In the genomic region with DNA sequence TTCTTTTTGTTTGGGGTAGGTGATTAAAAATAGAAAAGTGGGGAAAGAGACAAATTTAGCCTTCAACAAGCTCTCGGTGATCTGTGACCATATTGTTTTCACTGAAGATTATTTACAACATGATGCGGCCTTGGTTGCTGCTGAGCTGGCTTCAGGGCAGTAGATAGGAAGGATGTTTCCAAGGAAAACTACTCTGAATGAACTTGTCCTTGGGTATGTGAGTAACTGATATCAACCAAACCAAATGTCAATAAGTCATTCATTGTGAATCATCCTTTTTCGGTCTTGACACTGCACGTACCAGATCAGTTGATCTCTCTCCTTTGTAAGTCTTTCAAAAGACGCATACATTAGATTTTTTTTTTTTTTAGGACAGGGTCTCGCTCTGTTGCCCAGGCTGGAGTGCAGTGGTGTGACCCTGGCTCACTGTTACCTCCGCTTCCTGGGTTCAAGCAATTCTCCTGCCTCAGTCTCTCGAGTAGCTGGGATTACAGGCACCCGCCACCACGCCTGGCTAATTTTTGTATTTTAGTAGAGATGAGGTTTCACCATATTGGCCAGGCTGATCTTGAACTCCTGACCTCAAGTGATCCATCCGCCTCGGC, we compare ENCODE assay signal across 8 cellular contexts. TPM values are rescaled to one million over a fixed set of nuclear protein-coding genes. Genes with fewer than 3 reads are reported as not detected.
DNase-seq lines count a peak whose midpoint lies in the region; ATAC-seq and TF ChIP-seq lines count a peak whose summit lies in the region.
"Not testable (repeated sequence)": the region's sequence is repeated elsewhere in the genome, so short reads cannot be mapped to it uniquely, and the experiment has no call there.

No MANE protein-coding gene starts in this region.

- intact Hi-C loops in PC-3 (cut with micrococcal nuclease); activated T-helper 2 cell treated with anti-CD3 and anti-CD28 coated beads, Interferon-gamma antibody, Interleukin-2, Interleukin-4, amounts not matched to agents 10 μg/mL and 5 μg/mL and 100 μg/mL, durations not matched to agents 14 hours and 24 hours and 36 hours (cut with micrococcal nuclease); adrenal gland (cut with DNase I): not testable (repeated sequence)

- not testable (repeated sequence) for H3K36me3 ChIP-seq in GM23338 (ENCODE audit: insufficient read depth); PC-3 (ENCODE audit: low read depth, low read length); adrenal gland (replicated peaks in 1 of 2)

- not testable (repeated sequence) for H2AFZ ChIP-seq in GM23338; PC-3 (ENCODE audit: low read length)

- TF ChIP-seq CTCF in GM23338 (conservative IDR thresholded peaks at IDR 0.05; ENCODE audit: low read depth in 2 of 2); PC-3 (conservative IDR thresholded peaks at IDR 0.05; ENCODE audit: low read depth, low read length); WTC11 (IDR thresholded peaks at IDR 0.05); adrenal gland (IDR thresholded peaks at IDR 0.05); epithelial cell of esophagus (IDR thresholded peaks at IDR 0.05; ENCODE audit: insufficient read depth, low read depth, low read length, missing control alignments); osteocyte (IDR thresholded peaks at IDR 0.05): not testable (repeated sequence)

- CTCF ChIA-PET in PC-3 (lab: Charles Lee) (interaction anchor here (0.6 kb wide), 1 partner anchor 122 kb away, joined by 3 read pairs; no protein-coding TSS in a partner anchor), WTC11 (lab: Charles Lee) (interaction anchor here (1.0 to 1.4 kb wide), 2 partner anchors 51 to 206 kb away, joined by 3 read pairs; no protein-coding TSS in a partner anchor)

- DNase-seq in GM23338 (ENCODE audit: low spot score); WTC11 (ENCODE audit: low spot score); activated T-cell treated with anti-CD3 and anti-CD28 coated beads, Interleukin-2, amount 50 U/mL, for 24 hours; activated T-helper 2 cell treated with anti-CD3 and anti-CD28 coated beads, Interferon-gamma antibody, Interleukin-2, Interleukin-4, amounts not matched to agents 10 μg/mL and 5 μg/mL and 100 μg/mL, durations not matched to agents 14 hours and 24 hours and 36 hours (ENCODE audit: low spot score); osteocyte (ENCODE audit: extremely low spot score, unreplicated experiment): not testable (repeated sequence)
- DNase-seq in PC-3 (peak; percentile 26), adrenal gland (peak in 5 of 7 donors; percentile 57 to 69 (median 68)), epithelial cell of esophagus (ENCODE audit: low read depth) (peak; percentile 40)

- POLR2A ChIA-PET in PC-3 (lab: Charles Lee; ENCODE audit: unreplicated experiment); WTC11 (lab: Charles Lee): not testable (repeated sequence)

- not testable (repeated sequence) for ATAC-seq in GM23338, PC-3, WTC11

- H3K9me2 ChIP-seq in GM23338 (ENCODE audit: insufficient read depth); PC-3 (replicated peaks; ENCODE audit: low read length): not testable (repeated sequence)

- TF ChIP-seq POLR2A in adrenal gland (IDR thresholded peaks at IDR 0.05), result not testable (repeated sequence)

- not testable (repeated sequence) for H3K27me3 Mint-ChIP-seq in GM23338 (ENCODE audit: insufficient read depth, low read depth, poor library complexity); WTC11 (ENCODE audit: low read depth); activated T-cell treated with anti-CD3 and anti-CD28 coated beads, Interleukin-2, amount 50 U/mL, for 24 hours; activated T-helper 2 cell treated with anti-CD3 and anti-CD28 coated beads, Interferon-gamma antibody, Interleukin-2, Interleukin-4, amounts not matched to agents 10 μg/mL and 5 μg/mL and 100 μg/mL, durations not matched to agents 14 hours and 24 hours and 36 hours (ENCODE audit: low read depth); osteocyte (ENCODE audit: unreplicated experiment)

- not testable (repeated sequence) for H3K27me3 ChIP-seq in GM23338 (ENCODE audit: insufficient read depth); PC-3 (ENCODE audit: low read length); adrenal gland

- not testable (repeated sequence) for H3K36me3 Mint-ChIP-seq in GM23338 (ENCODE audit: low read depth); WTC11; osteocyte (ENCODE audit: unreplicated experiment)
- H3K36me3 Mint-ChIP-seq in activated T-cell treated with anti-CD3 and anti-CD28 coated beads, Interleukin-2, amount 50 U/mL, for 24 hours (ENCODE audit: low read depth), result peaks cover 36% of the 10 kb centered on the region
- peaks cover 50% of the 10 kb centered on the region for H3K36me3 Mint-ChIP-seq in activated T-helper 2 cell treated with anti-CD3 and anti-CD28 coated beads, Interferon-gamma antibody, Interleukin-2, Interleukin-4, amounts not matched to agents 10 μg/mL and 5 μg/mL and 100 μg/mL, durations not matched to agents 14 hours and 24 hours and 36 hours (ENCODE audit: low read depth)

- H3K4me1 ChIP-seq in GM23338 (ENCODE audit: insufficient read depth) (peaks cover 22% of the 10 kb centered on the region), PC-3 (ENCODE audit: insufficient read depth, low read length) (peaks cover 37% of the 10 kb centered on the region), adrenal gland (replicated peaks in 1 of 2) (peaks cover 22 to 44% of the 10 kb centered on the region in 2 donors)

- not testable (repeated sequence) for H3K79me2 ChIP-seq in GM23338 (replicated peaks; ENCODE audit: insufficient read depth)
- H3K79me2 ChIP-seq in PC-3 (ENCODE audit: low read length), result peaks cover 67% of the 10 kb centered on the region

- not testable (repeated sequence) for H4K20me1 ChIP-seq in GM23338 (replicated peaks; ENCODE audit: insufficient read depth); PC-3 (ENCODE audit: low read length)

- H3K27ac Mint-ChIP-seq in GM23338 (peak overlapping the region; percentile 25; the same call in 1 of the 2 replicates), WTC11 (0 out of 2 replicates have a peak overlapping the region, but pooled peaks have one; percentile 32), osteocyte (ENCODE audit: unreplicated experiment) (peak overlapping the region; percentile 23)
- H3K27ac Mint-ChIP-seq in activated T-cell treated with anti-CD3 and anti-CD28 coated beads, Interleukin-2, amount 50 U/mL, for 24 hours, result peak overlapping the region; percentile 63
- peak overlapping the region; percentile 90 for H3K27ac Mint-ChIP-seq in activated T-helper 2 cell treated with anti-CD3 and anti-CD28 coated beads, Interferon-gamma antibody, Interleukin-2, Interleukin-4, amounts not matched to agents 10 μg/mL and 5 μg/mL and 100 μg/mL, durations not matched to agents 14 hours and 24 hours and 36 hours

- not testable (repeated sequence) for H3K4me3 ChIP-seq in GM23338; PC-3 (ENCODE audit: low read length); epithelial cell of esophagus (ENCODE audit: low read length)
- peak overlapping the region in 1 of 4 donors; percentile 17 for H3K4me3 ChIP-seq in adrenal gland

- H3K4me1 Mint-ChIP-seq in GM23338 (peaks cover 45% of the 10 kb centered on the region), WTC11 (peaks cover 56% of the 10 kb centered on the region), osteocyte (ENCODE audit: unreplicated experiment) (peaks cover 33% of the 10 kb centered on the region)
- peaks cover 88% of the 10 kb centered on the region for H3K4me1 Mint-ChIP-seq in activated T-cell treated with anti-CD3 and anti-CD28 coated beads, Interleukin-2, amount 50 U/mL, for 24 hours (ENCODE audit: low read depth)
- peaks cover 75% of the 10 kb centered on the region for H3K4me1 Mint-ChIP-seq in activated T-helper 2 cell treated with anti-CD3 and anti-CD28 coated beads, Interferon-gamma antibody, Interleukin-2, Interleukin-4, amounts not matched to agents 10 μg/mL and 5 μg/mL and 100 μg/mL, durations not matched to agents 14 hours and 24 hours and 36 hours (ENCODE audit: low read depth)

- 59 to 72% (median 62%) methylated on average over 12 of the region's 12 CpGs for WGBS in adrenal gland, 4 donors

- BruUV-seq in PC-3 (replicated peaks; lab: Mats Ljungman, UMichigan), result not testable (repeated sequence)

- H3K9ac ChIP-seq in PC-3 (ENCODE audit: low read length), result not testable (repeated sequence)

- H3K4me3 Mint-ChIP-seq in GM23338; WTC11; activated T-cell treated with anti-CD3 and anti-CD28 coated beads, Interleukin-2, amount 50 U/mL, for 24 hours; osteocyte (ENCODE audit: unreplicated experiment): not testable (repeated sequence)
- peak overlapping the region; percentile 53 for H3K4me3 Mint-ChIP-seq in activated T-helper 2 cell treated with anti-CD3 and anti-CD28 coated beads, Interferon-gamma antibody, Interleukin-2, Interleukin-4, amounts not matched to agents 10 μg/mL and 5 μg/mL and 100 μg/mL, durations not matched to agents 14 hours and 24 hours and 36 hours (ENCODE audit: low read depth)

- not testable (repeated sequence) for H3F3A ChIP-seq in GM23338 (replicated peaks; ENCODE audit: low read depth); PC-3 (ENCODE audit: low read length, unreplicated experiment)

- not testable (repeated sequence) for H3K9me3 Mint-ChIP-seq in GM23338; WTC11; activated T-cell treated with anti-CD3 and anti-CD28 coated beads, Interleukin-2, amount 50 U/mL, for 24 hours; activated T-helper 2 cell treated with anti-CD3 and anti-CD28 coated beads, Interferon-gamma antibody, Interleukin-2, Interleukin-4, amounts not matched to agents 10 μg/mL and 5 μg/mL and 100 μg/mL, durations not matched to agents 14 hours and 24 hours and 36 hours; osteocyte (ENCODE audit: unreplicated experiment)

- not testable (repeated sequence) for H3K9me3 ChIP-seq in PC-3 (ENCODE audit: low read length); adrenal gland (replicated peaks in 1 of 3)

- H3K27ac ChIP-seq in GM23338 (ENCODE audit: low read depth); PC-3 (ENCODE audit: low read length): not testable (repeated sequence)
- peak overlapping the region; percentile 15 to 85 (median 41) for H3K27ac ChIP-seq in adrenal gland

- not testable (repeated sequence) for H3K4me2 ChIP-seq in GM23338; PC-3 (ENCODE audit: low read length)

RNA-seq across cellular contexts. Expression of a gene that starts 58.6 kb away (rescaled TPM):
- total RNA-seq in GM23338 (2014; rRNA removed; shearing (Covaris generic)), result 24.5 and 35.4 TPM in 2 replicates
- polyA plus RNA-seq in GM23338 (2016; fragmentation: Nextera tagmentation; extraction: Ambion mirVana) (6.4 and 10.9 TPM in 2 replicates), adrenal gland (10 to 100 TPM; 15.1 to 46.4 (median 19.6) TPM)
- total RNA-seq in PC-3 (2014; rRNA removed) (22.6 and 28.2 TPM in 2 replicates), WTC11 (2021) (21.1 to 29.5 TPM (median 21.6 TPM) in 3 replicates), adrenal gland (100 to 1,000 TPM in 3 of 8 donors, 10 to 100 TPM in 5; 80.2 to 202 (median 88.6) TPM), osteocyte (80.1 and 82.9 TPM in 2 replicates)
- 268 and 272 TPM in 2 replicates for total RNA-seq in activated T-helper 2 cell treated with anti-CD3 and anti-CD28 coated beads, Interferon-gamma antibody, Interleukin-2, Interleukin-4, amounts not matched to agents 10 μg/mL and 5 μg/mL and 100 μg/mL, durations not matched to agents 14 hours and 24 hours and 36 hours

Comparison
In these comparisons a context has a peak if more than half of its experiments do, and no peak if none do; other contexts are left out.
1. H3K27ac Mint-ChIP-seq: peak in every context shown above with its lines; median percentile 90 in activated T-helper 2 cell treated with anti-CD3 and anti-CD28 coated beads, Interferon-gamma antibody, Interleukin-2, Interleukin-4, amounts not matched to agents 10 μg/mL and 5 μg/mL and 100 μg/mL, durations not matched to agents 14 hours and 24 hours and 36 hours; 63 in activated T-cell treated with anti-CD3 and anti-CD28 coated beads, Interleukin-2, amount 50 U/mL, for 24 hours; 32 in WTC11; 25 in GM23338; 23 in osteocyte.